Comparison of ENCODE assay signal across 20 cellular contexts in genomic region chr6:82840571-82840970, GRCh38.
"Had no signal": no experiment of that assay in that cellular context is flagged by ENCODE, and none has a peak within 500 bp of the region (broad histone marks: within the 10 kb centered on the region; RNA-seq: fewer than 3 reads in every experiment).

No MANE protein-coding gene starts in this region.

- H3K27me3 ChIP-seq: gastrocnemius medialis, heart right ventricle, left lung, tibial artery, vagina had no signal

- H3K36me3 ChIP-seq: gastrocnemius medialis, heart right ventricle, left lung, tibial artery, vagina had no signal

- H3K9me3 Mint-ChIP-seq: activated CD4-positive, alpha-beta memory T cell treated with anti-CD3 and anti-CD28 coated beads, Interleukin-2, amount 10 ng/mL, durations not matched to agents 7 days and 5 days; activated T-cell treated with anti-CD3 and anti-CD28 coated beads, Interleukin-2, amount 50 U/mL, for 24 hours; T-helper 1 cell treated with Interleukin-12 subunit alpha and Interleukin-12 subunit beta and Interleukin-4 antibody, amounts not matched to agents 30 μg/mL and 1 μg/mL, for 36 hours had no signal

- H3K9me3 ChIP-seq: gastrocnemius medialis, heart right ventricle, left lung, tibial artery, vagina had no signal

- H3K36me3 Mint-ChIP-seq: activated naive CD4-positive, alpha-beta T cell treated with anti-CD3 and anti-CD28 coated beads, Interleukin-2, amount 10 ng/mL, durations not matched to agents 7 days and 5 days; naive thymus-derived CD8-positive, alpha-beta T cell had no signal

- H3K4me3 Mint-ChIP-seq: activated CD4-positive, alpha-beta memory T cell treated with anti-CD3 and anti-CD28 coated beads, Interleukin-2, amount 10 ng/mL, durations not matched to agents 7 days and 5 days; activated naive CD4-positive, alpha-beta T cell treated with anti-CD3 and anti-CD28 coated beads, Interleukin-2, amount 10 ng/mL, durations not matched to agents 7 days and 5 days; activated T-cell treated with anti-CD3 and anti-CD28 coated beads, Interleukin-2, amount 50 U/mL, for 24 hours; effector memory CD8-positive, alpha-beta T cell; naive thymus-derived CD8-positive, alpha-beta T cell; T-helper 1 cell treated with Interleukin-12 subunit alpha and Interleukin-12 subunit beta and Interleukin-4 antibody, amounts not matched to agents 30 μg/mL and 1 μg/mL, for 36 hours had no signal

- DNase-seq: activated CD4-positive, alpha-beta memory T cell treated with anti-CD3 and anti-CD28 coated beads, Interleukin-2, amount 10 ng/mL, durations not matched to agents 7 days and 5 days; activated CD4-positive, alpha-beta T cell treated with anti-CD3 and anti-CD28 coated beads for 4 hours; activated naive CD4-positive, alpha-beta T cell treated with anti-CD3 and anti-CD28 coated beads, Interleukin-2, amount 10 ng/mL, durations not matched to agents 7 days and 5 days; activated T-cell treated with anti-CD3 and anti-CD28 coated beads, Interleukin-2, amount 50 U/mL, for 24 hours; cerebellar nuclear complex; dermis blood vessel endothelial cell; effector memory CD8-positive, alpha-beta T cell; gastrocnemius medialis; heart right ventricle; left lung; naive thymus-derived CD8-positive, alpha-beta T cell; stimulated activated CD4-positive, alpha-beta T cell treated with anti-CD3 and anti-CD28 coated beads, Interleukin-15, amount 100 ng/mL, for 24 hours; stimulated activated CD4-positive, alpha-beta T cell treated with anti-CD3 and anti-CD28 coated beads, Interleukin-4, amount 100 ng/mL, for 24 hours; stimulated activated naive CD4-positive, alpha-beta T cell; tibial artery had no signal

- H3K4me1 Mint-ChIP-seq: activated CD4-positive, alpha-beta memory T cell treated with anti-CD3 and anti-CD28 coated beads, Interleukin-2, amount 10 ng/mL, durations not matched to agents 7 days and 5 days; activated naive CD4-positive, alpha-beta T cell treated with anti-CD3 and anti-CD28 coated beads, Interleukin-2, amount 10 ng/mL, durations not matched to agents 7 days and 5 days; naive thymus-derived CD8-positive, alpha-beta T cell had no signal

- H3K4me1 ChIP-seq: gastrocnemius medialis, heart right ventricle, left lung, tibial artery, vagina had no signal

- H3K4me3 ChIP-seq: gastrocnemius medialis, heart right ventricle, left lung, skin epidermis, tibial artery, vagina had no signal

- H3K27ac ChIP-seq: epithelial cell of prostate, gastrocnemius medialis, heart right ventricle, left lung, skin epidermis, tibial artery, vagina had no signal

- FAIRE-seq: islet of Langerhans had no signal

- H3K27ac Mint-ChIP-seq: activated CD4-positive, alpha-beta memory T cell treated with anti-CD3 and anti-CD28 coated beads, Interleukin-2, amount 10 ng/mL, durations not matched to agents 7 days and 5 days; activated naive CD4-positive, alpha-beta T cell treated with anti-CD3 and anti-CD28 coated beads, Interleukin-2, amount 10 ng/mL, durations not matched to agents 7 days and 5 days; activated T-cell treated with anti-CD3 and anti-CD28 coated beads, Interleukin-2, amount 50 U/mL, for 24 hours; effector memory CD8-positive, alpha-beta T cell; naive thymus-derived CD8-positive, alpha-beta T cell; T-helper 1 cell treated with Interleukin-12 subunit alpha and Interleukin-12 subunit beta and Interleukin-4 antibody, amounts not matched to agents 30 μg/mL and 1 μg/mL, for 36 hours had no signal

- H3K27me3 Mint-ChIP-seq: activated CD4-positive, alpha-beta memory T cell treated with anti-CD3 and anti-CD28 coated beads, Interleukin-2, amount 10 ng/mL, durations not matched to agents 7 days and 5 days; activated naive CD4-positive, alpha-beta T cell treated with anti-CD3 and anti-CD28 coated beads, Interleukin-2, amount 10 ng/mL, durations not matched to agents 7 days and 5 days had no signal
